In genomic region chr16:27326738-27327585, GRCh38 we compare ENCODE assay signal across 8 cellular contexts. TPM values are rescaled to one million over a fixed set of nuclear protein-coding genes. Genes with fewer than 3 reads are reported as not detected.
DNase-seq lines count a peak whose midpoint lies in the region; ATAC-seq, FAIRE-seq and TF ChIP-seq lines count a peak whose summit lies in the region.

No MANE protein-coding gene starts in this region.

- no peaks in the 10 kb centered on the region for H3K9me2 ChIP-seq in OCI-LY7 (ENCODE audit: insufficient read depth, low read length)

- peak; percentile 81 to 84 for DNase-seq in A549 (ENCODE audit: low read depth in 1 of 2, low spot score in 1 of 2)
- peak; percentile 38 for DNase-seq in OCI-LY7 (ENCODE audit: low spot score)
- peak; percentile 55 for DNase-seq in activated naive CD8-positive, alpha-beta T cell treated with anti-CD3 and anti-CD28 coated beads, Interleukin-2, amount 50 U/mL, for 24 hours
- DNase-seq in left cardiac atrium, result peak; percentile 87
- peak; percentile 66 for DNase-seq in prostate gland (ENCODE audit: low spot score)
- DNase-seq in inferior parietal cortex (ENCODE audit: extremely low spot score), result no peak

- H2AFZ ChIP-seq in OCI-LY7 (ENCODE audit: low read length), result no peak overlapping the region

- intact Hi-C loops in OCI-LY7 (cut with micrococcal nuclease; ENCODE audit: unreplicated experiment), result no loop called here
- intact Hi-C loops in left cardiac atrium (cut with DNase I), result no loop called here
- intact Hi-C loops in prostate gland (cut with DNase I), result no loop called here

- peak overlapping the region; percentile 56 for H3K4me3 Mint-ChIP-seq in activated naive CD8-positive, alpha-beta T cell treated with anti-CD3 and anti-CD28 coated beads, Interleukin-2, amount 50 U/mL, for 24 hours

- peak in 1 of 2 experiments; percentile 32; a peak in 3 of 5 replicates for TF ChIP-seq RAD21 in A549 (conservative IDR thresholded peaks at IDR 0.05 in 1 of 2, IDR thresholded peaks at IDR 0.05 in 1 of 2)

- peak overlapping the region; percentile 92 for H3K27ac Mint-ChIP-seq in activated naive CD8-positive, alpha-beta T cell treated with anti-CD3 and anti-CD28 coated beads, Interleukin-2, amount 50 U/mL, for 24 hours

- H3K9me3 Mint-ChIP-seq in activated naive CD8-positive, alpha-beta T cell treated with anti-CD3 and anti-CD28 coated beads, Interleukin-2, amount 50 U/mL, for 24 hours, result no peaks in the 10 kb centered on the region

- no peak for TF ChIP-seq CTCF in A549 (IDR thresholded peaks at IDR 0.05)
- no peak for TF ChIP-seq CTCF in OCI-LY7 (conservative IDR thresholded peaks at IDR 0.05; ENCODE audit: low read length)
- TF ChIP-seq CTCF in prostate gland (IDR thresholded peaks at IDR 0.05), result peak in 1 of 4 experiments; percentile 4

- H3K9me3 ChIP-seq in A549, result no peaks in the 10 kb centered on the region; the same call in 2 of the 3 replicates
- no peaks in the 10 kb centered on the region for H3K9me3 ChIP-seq in OCI-LY7 (ENCODE audit: low read length)
- no peaks in the 10 kb centered on the region for H3K9me3 ChIP-seq in prostate gland

- FAIRE-seq in A549 (lab: Jason Lieb, UNC), result no peak

- peaks cover 72% of the 10 kb centered on the region for H3K36me3 Mint-ChIP-seq in activated naive CD8-positive, alpha-beta T cell treated with anti-CD3 and anti-CD28 coated beads, Interleukin-2, amount 50 U/mL, for 24 hours (ENCODE audit: low read depth)

- H3K27me3 ChIP-seq in prostate gland (replicated peaks; ENCODE audit: insufficient read depth), result no peaks in the 10 kb centered on the region

- TF ChIP-seq POLR2A in A549 (IDR thresholded peaks at IDR 0.05; ENCODE audit: low read length), result no peak
- no peak for TF ChIP-seq POLR2A in prostate gland (IDR thresholded peaks at IDR 0.05)

- H3K36me3 ChIP-seq in OCI-LY7 (ENCODE audit: insufficient read depth, low read length), result peaks cover 28% of the 10 kb centered on the region
- H3K36me3 ChIP-seq in prostate gland, result no peaks in the 10 kb centered on the region

- no peaks in the 10 kb centered on the region for H4K20me1 ChIP-seq in OCI-LY7 (ENCODE audit: insufficient read depth, low read length)

- CTCF ChIA-PET in A549 (lab: Yijun Ruan, JAX) (interaction anchor here (0.6 to 1.6 kb wide), 5 partner anchors 41 to 92 kb away, joined by 3 to 9 read pairs (median 5); no protein-coding TSS in a partner anchor), OCI-LY7 (lab: Charles Lee; ENCODE audit: unreplicated experiment) (no interaction called here)

- no peaks in the 10 kb centered on the region for H3K27me3 Mint-ChIP-seq in activated naive CD8-positive, alpha-beta T cell treated with anti-CD3 and anti-CD28 coated beads, Interleukin-2, amount 50 U/mL, for 24 hours

- H3K4me2 ChIP-seq in A549 (peak overlapping the region; percentile 63), OCI-LY7 (ENCODE audit: low read length) (peak overlapping the region; percentile 17; the same call in 1 of the 2 replicates)

- H3K4me1 ChIP-seq in A549 (peaks cover 39% of the 10 kb centered on the region), OCI-LY7 (ENCODE audit: insufficient read depth, low read length, poor library complexity, severe bottlenecking) (peaks cover 15% of the 10 kb centered on the region), prostate gland (replicated peaks) (peaks cover 7% of the 10 kb centered on the region)

- H3K4me3 ChIP-seq in A549 (no peak overlapping the region), OCI-LY7 (ENCODE audit: low read depth, low read length, poor library complexity, severe bottlenecking) (no peak overlapping the region), prostate gland (no peak overlapping the region)

- H3K4me1 Mint-ChIP-seq in activated naive CD8-positive, alpha-beta T cell treated with anti-CD3 and anti-CD28 coated beads, Interleukin-2, amount 50 U/mL, for 24 hours, result peaks cover 89% of the 10 kb centered on the region

- 20% methylated on average over 16 of the region's 19 CpGs for WGBS in A549 (ENCODE audit: missing lambda C conversion rate)
- WGBS in prostate gland, result 13% methylated on average over 19 of the region's 19 CpGs

- POLR2A ChIA-PET in A549 (lab: Yijun Ruan, JAX) (interaction anchor here (0.7 to 1.5 kb wide), 3 partner anchors 11 to 123 kb away, joined by 3 to 6 read pairs (median 4); partner anchors contain the start of gene KDM8), OCI-LY7 (lab: Charles Lee) (no interaction called here)

- BruUV-seq in OCI-LY7 (replicated peaks; lab: Mats Ljungman, UMichigan), result no TSS peak

- ATAC-seq in A549 (peak; percentile 90 to 91), GM21825 (IDR thresholded peaks at IDR 0.05; ENCODE audit: unreplicated experiment) (peak; percentile 63), left cardiac atrium (peak; percentile 72 to 73), GM21447 (IDR thresholded peaks at IDR 0.05; ENCODE audit: unreplicated experiment) (no peak)
- ATAC-seq in activated naive CD8-positive, alpha-beta T cell treated with anti-CD3 and anti-CD28 coated beads, Interleukin-2, amount 50 U/mL, for 24 hours, result peak; percentile 80

- peak; percentile 20 to 51; a peak in 2 of 5 replicates for TF ChIP-seq EP300 in A549 (IDR thresholded peaks at IDR 0.05)

- peaks cover 16% of the 10 kb centered on the region; the same call in 1 of the 2 replicates for H3K79me2 ChIP-seq in OCI-LY7 (ENCODE audit: insufficient read depth, low read depth, low read length)

- H3K27ac ChIP-seq in A549 (peak overlapping the region; percentile 75 to 92), OCI-LY7 (ENCODE audit: low read depth, low read length, poor library complexity, severe bottlenecking) (no peak overlapping the region), prostate gland (peak overlapping the region; percentile 76 to 80)

TF ChIP-seq in A549, 52 proteins besides CTCF, POLR2A, EP300 and RAD21:
- TF ChIP-seq ZNF302 (CRISPR knock-in tag; IDR thresholded peaks at IDR 0.05), result no peak
- no peak for TF ChIP-seq EHMT2 (IDR thresholded peaks at IDR 0.05; ENCODE audit: low read depth)
- TF ChIP-seq JUN (IDR thresholded peaks at IDR 0.05), result peak in 1 of 2 experiments; percentile 72; a peak in 3 of 5 replicates
- no peak for TF ChIP-seq BCL3 (IDR thresholded peaks at IDR 0.05)
- no peak for TF ChIP-seq SREBF2 (IDR thresholded peaks at IDR 0.05)
- no peak for TF ChIP-seq NPAS2 (CRISPR knock-in tag; IDR thresholded peaks at IDR 0.05; ENCODE audit: borderline replicate concordance)
- 0 out of 2 replicates have a peak, but pooled peaks have one; percentile 20 for TF ChIP-seq FOSL2 (IDR thresholded peaks at IDR 0.05)
- peak; percentile 45; the same call in 1 of the 2 replicates for TF ChIP-seq FOSL2 (CRISPR knock-in tag; IDR thresholded peaks at IDR 0.05)
- peak; percentile 89 to 94 for TF ChIP-seq CEBPB (IDR thresholded peaks at IDR 0.05)
- 0 out of 2 replicates have a peak, but pooled peaks have one; percentile 36 for TF ChIP-seq GATA3 (IDR thresholded peaks at IDR 0.05; ENCODE audit: borderline replicate concordance)

RNA-seq across cellular contexts. Expression of gene IL4R, which starts 13.2 kb away (rescaled TPM):
- polyA plus RNA-seq in A549 (2011; rRNA removed) (14.4 and 19.9 TPM in 2 replicates), A549 (2017; fragmentation: RNase III; extraction: RNeasy Plus Mini Kit Qiagen cat#74134 plus additional on column Dnase treatment) (16.9 to 21.5 TPM (median 19.3 TPM) in 3 replicates)
- 17.9 and 24.6 TPM in 2 replicates for polyA plus RNA-seq in A549 (2012; cell fraction: cytosol; rRNA removed)
- 37.5 and 40.4 TPM in 2 replicates for polyA plus RNA-seq in A549 (2012; cell fraction: nucleus; rRNA removed)
- polyA minus RNA-seq in A549 (2011; rRNA and poly(A)+ RNA removed), result 36.4 and 37.1 TPM in 2 replicates
- total RNA-seq in OCI-LY7 (2014; rRNA removed; shearing (Covaris generic)), result 33.0 and 82.8 TPM in 2 replicates
- total RNA-seq in OCI-LY7 (2022) (73.1 and 101 TPM in 2 replicates), left cardiac atrium (10 to 100 TPM; 19.8 to 56.8 TPM), prostate gland (10 to 100 TPM; 30.7 to 89.2 TPM)

RNA-seq across cellular contexts. Expression of gene NSMCE1, which starts 58.4 kb away (rescaled TPM):
- 32.0 and 33.3 TPM in 2 replicates for polyA plus RNA-seq in A549 (2011; rRNA removed)
- polyA plus RNA-seq in A549 (2012; cell fraction: cytosol; rRNA removed), result 28.8 and 36.5 TPM in 2 replicates
- 18.9 and 25.4 TPM in 2 replicates for polyA plus RNA-seq in A549 (2012; cell fraction: nucleus; rRNA removed)
- 59.9 to 72.6 TPM (median 60.6 TPM) in 3 replicates for polyA plus RNA-seq in A549 (2017; fragmentation: RNase III; extraction: RNeasy Plus Mini Kit Qiagen cat#74134 plus additional on column Dnase treatment)
- polyA minus RNA-seq in A549 (2011; rRNA and poly(A)+ RNA removed), result 40.0 and 43.9 TPM in 2 replicates
- total RNA-seq in OCI-LY7 (2014; rRNA removed; shearing (Covaris generic)), result 51.1 and 52.1 TPM in 2 replicates
- total RNA-seq in OCI-LY7 (2022), result 84.0 and 89.4 TPM in 2 replicates
- 10 to 100 TPM; 31.5 to 32.6 TPM for total RNA-seq in left cardiac atrium
- 10 to 100 TPM; 55.4 to 71.7 TPM for total RNA-seq in prostate gland
